In genomic region chr9:16516887-16517286, GRCh38 we compare ENCODE assay signal across 1 cellular context.
TF ChIP-seq lines count a peak whose summit lies in the region.

No MANE protein-coding gene starts in this region.

TF ChIP-seq in GM12878, 131 proteins besides CTCF, POLR2A, EP300 and RAD21 (continued from another document):
- no peak for TF ChIP-seq USF2 (IDR thresholded peaks at IDR 0.05; ENCODE audit: borderline replicate concordance, low read depth, low read length)
- no peak for TF ChIP-seq IKZF1 (conservative IDR thresholded peaks at IDR 0.05)
- TF ChIP-seq CHD2 (IDR thresholded peaks at IDR 0.05; ENCODE audit: borderline replicate concordance, low read depth, low read length): no peak
- no peak for TF ChIP-seq PRDM15 (CRISPR knock-in tag; IDR thresholded peaks at IDR 0.05)
- no peak for TF ChIP-seq SPI1 (IDR thresholded peaks at IDR 0.05; ENCODE audit: borderline replicate concordance, insufficient read depth, low read depth, low read length)
- no peak for TF ChIP-seq ZNF384 (IDR thresholded peaks at IDR 0.05; ENCODE audit: borderline replicate concordance, low read depth, low read length)
- no peak for TF ChIP-seq TARDBP (IDR thresholded peaks at IDR 0.05; ENCODE audit: borderline replicate concordance)
- no peak for TF ChIP-seq BHLHE40 (IDR thresholded peaks at IDR 0.05; ENCODE audit: borderline replicate concordance in 1 of 2, low read depth in 2 of 2, low read length in 1 of 2)
- no peak for TF ChIP-seq ATF2 (IDR thresholded peaks at IDR 0.05; ENCODE audit: low read length)
- TF ChIP-seq ZNF207 (IDR thresholded peaks at IDR 0.05; ENCODE audit: borderline replicate concordance): no peak
- TF ChIP-seq BMI1 (IDR thresholded peaks at IDR 0.05; ENCODE audit: borderline replicate concordance): no peak
- TF ChIP-seq CBFB (IDR thresholded peaks at IDR 0.05; ENCODE audit: low read depth): no peak
- TF ChIP-seq SREBF2 (IDR thresholded peaks at IDR 0.05; ENCODE audit: low read length): no peak
- no peak for TF ChIP-seq FOXM1 (IDR thresholded peaks at IDR 0.05; ENCODE audit: low read depth, low read length)
- no peak for TF ChIP-seq MTA2 (IDR thresholded peaks at IDR 0.05; ENCODE audit: low read depth)
TF ChIP-seq in GM12878: peak in this region for 0.
